Comparison of ENCODE assay signal across 16 cellular contexts in the genomic region with DNA sequence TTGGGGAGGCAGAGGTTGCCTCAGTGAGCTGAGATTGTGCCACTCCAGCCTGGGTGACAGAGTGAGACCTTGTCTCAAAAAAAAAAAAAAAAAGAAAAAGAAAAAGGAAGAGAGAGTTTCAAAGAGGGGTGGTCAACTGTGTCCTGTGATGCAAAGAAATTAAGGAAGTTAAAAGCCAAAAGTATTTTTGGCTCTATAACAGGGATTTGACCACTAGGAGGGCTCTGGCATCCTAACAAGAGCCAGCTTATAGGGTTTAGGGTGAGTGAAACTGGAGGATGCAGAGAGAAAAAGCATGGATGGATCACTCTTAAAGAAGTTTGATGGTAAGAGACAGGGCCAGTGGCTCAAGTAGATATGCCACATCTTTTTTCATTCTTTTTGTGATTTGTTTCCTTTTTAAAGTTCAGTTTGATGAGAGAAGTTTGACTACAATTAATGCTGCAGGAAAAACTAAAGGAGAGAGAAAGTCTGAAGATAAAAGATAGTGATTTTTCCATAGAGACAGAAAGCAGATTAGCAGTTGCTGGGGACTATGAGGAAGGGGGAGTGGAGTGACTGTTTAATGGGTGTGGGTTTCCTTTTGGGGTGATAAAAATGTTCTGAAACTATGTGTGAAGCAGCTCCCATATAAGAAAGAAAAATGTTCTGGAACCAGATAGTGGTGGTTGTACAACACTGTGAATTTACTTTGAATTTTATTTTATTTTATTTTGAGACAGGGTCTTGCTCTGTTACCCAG. TPM values are rescaled to one million over a fixed set of nuclear protein-coding genes. Genes with fewer than 3 reads are reported as not detected.
DNase-seq lines count a peak whose midpoint lies in the region; ATAC-seq and TF ChIP-seq lines count a peak whose summit lies in the region.
"Had no signal": no experiment of that assay in that cellular context is flagged by ENCODE, and none has a peak within 500 bp of the region (broad histone marks: within the 10 kb centered on the region; RNA-seq: fewer than 3 reads in every experiment).

No MANE protein-coding gene starts in this region.

- H3K36me3 Mint-ChIP-seq in dendritic cell treated with granulocyte-macrophage colony-stimulating factor and Interleukin-4, amounts not matched to agents 40 ng/mL and 50 ng/mL, for 4 days (ENCODE audit: low read depth) = no peaks in the 10 kb centered on the region
- H3K36me3 Mint-ChIP-seq: stimulated activated memory B cell treated with anti-CD40 and anti-IgM and Interleukin-4, amounts not matched to agents 10 μg/mL and 1 μg/mL and 100 μg/mL, for 72 hours had no signal

- peaks cover 3% of the 10 kb centered on the region for H3K27me3 Mint-ChIP-seq in dendritic cell treated with granulocyte-macrophage colony-stimulating factor and Interleukin-4, amounts not matched to agents 40 ng/mL and 50 ng/mL, for 4 days

- no peaks in the 10 kb centered on the region for H3K27me3 ChIP-seq in cardiac muscle cell
- no peaks in the 10 kb centered on the region for H3K27me3 ChIP-seq in heart right ventricle
- no peaks in the 10 kb centered on the region for H3K27me3 ChIP-seq in adrenal gland

- peak overlapping the region; percentile 54 for H3K27ac Mint-ChIP-seq in dendritic cell treated with granulocyte-macrophage colony-stimulating factor and Interleukin-4, amounts not matched to agents 40 ng/mL and 50 ng/mL, for 4 days
- H3K27ac Mint-ChIP-seq: nephron progenitor cell; stimulated activated memory B cell treated with anti-CD40 and anti-IgM and Interleukin-4, amounts not matched to agents 10 μg/mL and 1 μg/mL and 100 μg/mL, for 72 hours had no signal

- H3K4me1 ChIP-seq in cardiac muscle cell (ENCODE audit: low read depth) = peaks cover 18% of the 10 kb centered on the region
- peaks cover 0 to 53% (median 29%) of the 10 kb centered on the region in 9 donors for H3K4me1 ChIP-seq in heart right ventricle
- peaks cover 0 to 7% of the 10 kb centered on the region in 2 donors for H3K4me1 ChIP-seq in adrenal gland (replicated peaks in 1 of 2)

- peaks cover 40% of the 10 kb centered on the region for H3K4me1 Mint-ChIP-seq in dendritic cell treated with granulocyte-macrophage colony-stimulating factor and Interleukin-4, amounts not matched to agents 40 ng/mL and 50 ng/mL, for 4 days (ENCODE audit: low read depth)

- no peak for TF ChIP-seq POLR2A in adrenal gland (IDR thresholded peaks at IDR 0.05)

- no peak overlapping the region for H3K4me3 ChIP-seq in cardiac muscle cell
- no peak overlapping the region for H3K4me3 ChIP-seq in heart right ventricle
- H3K4me3 ChIP-seq in adrenal gland = no peak overlapping the region
- H3K4me3 ChIP-seq: lung, sigmoid colon had no signal

- ATAC-seq in heart right ventricle (no peak), HG02588 (IDR thresholded peaks at IDR 0.05; ENCODE audit: unreplicated experiment) (no peak)
- ATAC-seq: stimulated activated memory B cell treated with anti-CD40 and anti-IgM and Interleukin-4, amounts not matched to agents 10 μg/mL and 1 μg/mL and 100 μg/mL, for 72 hours had no signal

- no peak overlapping the region for H3K27ac ChIP-seq in cardiac muscle cell
- no peak overlapping the region for H3K27ac ChIP-seq in heart right ventricle
- H3K27ac ChIP-seq in adrenal gland = no peak overlapping the region
- H3K27ac ChIP-seq: HL-60, sigmoid colon had no signal

- no peaks in the 10 kb centered on the region for H3K9me3 Mint-ChIP-seq in dendritic cell treated with granulocyte-macrophage colony-stimulating factor and Interleukin-4, amounts not matched to agents 40 ng/mL and 50 ng/mL, for 4 days
- H3K9me3 Mint-ChIP-seq: nephron progenitor cell; stimulated activated memory B cell treated with anti-CD40 and anti-IgM and Interleukin-4, amounts not matched to agents 10 μg/mL and 1 μg/mL and 100 μg/mL, for 72 hours had no signal

- H3K9me3 ChIP-seq in cardiac muscle cell (ENCODE audit: low read depth) (no peaks in the 10 kb centered on the region), heart right ventricle (no peaks in the 10 kb centered on the region), adrenal gland (replicated peaks in 1 of 3) (no peaks in the 10 kb centered on the region)
- H3K9me3 ChIP-seq: sigmoid colon had no signal

- DNase-seq in cardiac muscle cell (ENCODE audit: low read depth in 1 of 2, low spot score in 1 of 2) (no peak), heart right ventricle (no peak), SK-MEL-5 (ENCODE audit: low read depth, low spot score) (peak; percentile 22), NCI-H2081 treated with DMSO at 0.1 percent for 48 hours (lab: John Stamatoyannopoulos, UW) (no peak), adrenal gland (no peak), LoVo (ENCODE audit: low spot score) (no peak)
- DNase-seq: activated naive CD4-positive, alpha-beta T cell; effector memory CD4-positive, alpha-beta T cell; nephron progenitor cell; Right ventricle myocardium superior; sigmoid colon had no signal

- in situ Hi-C loops in SK-MEL-5 (cut with HindIII; ENCODE audit: low pct_unique_long_range_greater_than_20kb, low sequenced_read_pairs) = loop anchor here (25.0 kb wide), 1 partner anchor 138 kb away; no protein-coding TSS in a partner anchor

- no peaks in the 10 kb centered on the region for H3K36me3 ChIP-seq in cardiac muscle cell
- H3K36me3 ChIP-seq in heart right ventricle = no peaks in the 10 kb centered on the region
- no peaks in the 10 kb centered on the region for H3K36me3 ChIP-seq in adrenal gland (replicated peaks in 1 of 2)
- H3K36me3 ChIP-seq: sigmoid colon had no signal

- peak; percentile 22 for TF ChIP-seq CTCF in cardiac muscle cell (IDR thresholded peaks at IDR 0.05; ENCODE audit: low read depth, low read length)
- TF ChIP-seq CTCF in heart right ventricle (IDR thresholded peaks at IDR 0.05) = no peak
- TF ChIP-seq CTCF in adrenal gland (IDR thresholded peaks at IDR 0.05) = no peak

- intact Hi-C loops in heart right ventricle (cut with DNase I) = loop anchor here in 1 of 10 donors (10.0 kb wide), 1 partner anchor 125 kb away; no protein-coding TSS in a partner anchor
- intact Hi-C loops in dendritic cell treated with granulocyte-macrophage colony-stimulating factor and Interleukin-4, amounts not matched to agents 40 ng/mL and 50 ng/mL, for 4 days (cut with micrococcal nuclease) = no loop called here
- intact Hi-C loops in adrenal gland (cut with DNase I) = no loop called here

- H3K4me3 Mint-ChIP-seq in dendritic cell treated with granulocyte-macrophage colony-stimulating factor and Interleukin-4, amounts not matched to agents 40 ng/mL and 50 ng/mL, for 4 days = no peak overlapping the region
- H3K4me3 Mint-ChIP-seq: nephron progenitor cell; stimulated activated memory B cell treated with anti-CD40 and anti-IgM and Interleukin-4, amounts not matched to agents 10 μg/mL and 1 μg/mL and 100 μg/mL, for 72 hours had no signal

RNA-seq across cellular contexts. Expression of gene MICAL2, which starts 11.1 kb away (rescaled TPM):
- total RNA-seq in cardiac muscle cell = 123 and 178 TPM in 2 replicates
- 153 and 191 TPM in 2 replicates for polyA plus RNA-seq in cardiac muscle cell
- total RNA-seq in heart right ventricle = 10 to 100 TPM; 38.1 to 95.7 (median 72.7) TPM
- polyA plus RNA-seq in heart right ventricle = 10 to 100 TPM; 32.5 to 57.9 TPM
- total RNA-seq in SK-MEL-5 (2014; rRNA removed; shearing (Covaris generic)) = 1.2 and 2.3 TPM in 2 replicates
- polyA plus RNA-seq in SK-MEL-5 (2015; cell fraction: cytosol; rRNA removed) = 2.4 and 3.3 TPM in 2 replicates
- 0.72 and 1.1 TPM in 2 replicates for polyA plus RNA-seq in SK-MEL-5 (2015; cell fraction: nucleus; rRNA removed)
- 10 to 100 TPM; 25.7 to 80.5 (median 46.6) TPM for total RNA-seq in adrenal gland
- polyA plus RNA-seq in adrenal gland = 10 to 100 TPM in 2 of 3 donors, 1 to 10 TPM in 1; 8.7 to 18.2 (median 12.1) TPM
